In genomic region chr11:115453158-115453557, GRCh38 we compare ENCODE assay signal across 14 cellular contexts. TPM values are rescaled to one million over a fixed set of nuclear protein-coding genes. Genes with fewer than 3 reads are reported as not detected.
DNase-seq lines count a peak whose midpoint lies in the region; TF ChIP-seq lines count a peak whose summit lies in the region.
"Had no signal": no experiment of that assay in that cellular context is flagged by ENCODE, and none has a peak within 500 bp of the region (broad histone marks: within the 10 kb centered on the region; RNA-seq: fewer than 3 reads in every experiment).

No MANE protein-coding gene starts in this region.

- H3K27me3 Mint-ChIP-seq in chondrocyte (ENCODE audit: low read depth) (no peaks in the 10 kb centered on the region), nephron progenitor cell (ENCODE audit: low read depth, poor library complexity) (no peaks in the 10 kb centered on the region)
- H3K27me3 Mint-ChIP-seq: B cell had no signal

- no peak overlapping the region for H3K4me3 Mint-ChIP-seq in chondrocyte (ENCODE audit: unreplicated experiment)
- H3K4me3 Mint-ChIP-seq in nephron progenitor cell: no peak overlapping the region
- H3K4me3 Mint-ChIP-seq: B cell; CD4-positive, alpha-beta T cell; CD8-positive, alpha-beta T cell had no signal

- H3K27ac Mint-ChIP-seq in chondrocyte (ENCODE audit: unreplicated experiment): peak overlapping the region; percentile 22
- H3K27ac Mint-ChIP-seq in nephron progenitor cell: peak overlapping the region; percentile 45
- H3K27ac Mint-ChIP-seq: B cell; CD4-positive, alpha-beta T cell; CD8-positive, alpha-beta T cell had no signal

- no peaks in the 10 kb centered on the region for H3K36me3 Mint-ChIP-seq in chondrocyte (ENCODE audit: low read depth)
- peaks cover 42% of the 10 kb centered on the region for H3K36me3 Mint-ChIP-seq in nephron progenitor cell (ENCODE audit: low read depth)
- H3K36me3 Mint-ChIP-seq: CD8-positive, alpha-beta T cell had no signal

- peaks cover 7% of the 10 kb centered on the region for H3K9me3 Mint-ChIP-seq in chondrocyte (ENCODE audit: low read depth)
- H3K9me3 Mint-ChIP-seq in nephron progenitor cell: peaks cover 16% of the 10 kb centered on the region
- H3K9me3 Mint-ChIP-seq: CD8-positive, alpha-beta T cell had no signal

- TF ChIP-seq CTCF in chondrocyte (IDR thresholded peaks at IDR 0.05) (no peak), nephron progenitor cell (IDR thresholded peaks at IDR 0.05) (no peak)

- DNase-seq in DMS53 (lab: John Stamatoyannopoulos, UW) (peak; percentile 42), DMS53 treated with DMSO at 0.1 percent for 48 hours (lab: John Stamatoyannopoulos, UW; ENCODE audit: unreplicated experiment) (no peak), chondrocyte (ENCODE audit: low spot score) (no peak), nephron progenitor cell (peak; percentile 15), NCI-H345 (lab: John Stamatoyannopoulos, UW) (no peak), NCI-H1436 treated with DMSO at 0.1 percent for 48 hours (lab: John Stamatoyannopoulos, UW) (no peak)
- DNase-seq: AML-193; Caco-2; Calu3; CD4-positive, alpha-beta T cell; CD8-positive, alpha-beta T cell; DMS79 treated with DMSO at 0.1 percent for 48 hours; GF-D8 had no signal

- H3K4me1 Mint-ChIP-seq in chondrocyte (ENCODE audit: low read depth): peaks cover 4% of the 10 kb centered on the region
- peaks cover 51% of the 10 kb centered on the region for H3K4me1 Mint-ChIP-seq in nephron progenitor cell
- H3K4me1 Mint-ChIP-seq: B cell had no signal

RNA-seq across cellular contexts. Expression of gene CADM1, which starts 51.1 kb away (rescaled TPM):
- 14.6 to 30.0 TPM (median 29.0 TPM) in 3 replicates for total RNA-seq in chondrocyte

Comparison
In these comparisons a context has a peak if more than half of its experiments do, and no peak if none do; other contexts are left out.
1. DNase-seq: peak in DMS53 (single experiment) and nephron progenitor cell (single experiment); none in DMS53 treated with DMSO at 0.1 percent for 48 hours (single experiment), chondrocyte (single experiment), NCI-H345 (single experiment) and NCI-H1436 treated with DMSO at 0.1 percent for 48 hours (single experiment).